Comparison of ENCODE assay signal across 1 cellular context in the genomic region with DNA sequence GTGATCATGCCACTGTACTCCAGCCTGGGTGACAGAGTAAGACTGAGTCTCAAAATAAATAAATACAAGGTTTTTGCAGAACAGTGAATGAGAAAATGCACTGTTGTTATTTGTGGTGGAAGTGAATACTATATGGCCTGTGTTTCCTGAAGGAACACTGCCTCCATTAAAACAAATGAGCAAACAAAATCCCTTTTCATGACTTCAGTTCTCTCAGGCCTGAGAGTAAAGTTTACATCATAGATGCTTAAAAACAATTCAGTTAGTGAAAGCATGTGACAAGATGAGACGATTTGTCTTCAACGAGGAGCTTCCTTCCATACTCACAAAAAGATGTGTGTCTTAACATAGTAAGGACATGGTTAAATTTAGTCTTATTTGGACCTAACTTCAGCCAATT.
TF ChIP-seq lines count a peak whose summit lies in the region.

No MANE protein-coding gene starts in this region.

TF ChIP-seq in WTC11, 78 proteins besides CTCF, POLR2A, EP300 and RAD21 (continued from another document):
- TF ChIP-seq ELF4 (CRISPR knock-in tag; IDR thresholded peaks at IDR 0.05; ENCODE audit: low read depth) (no peak), ZNF263 (CRISPR knock-in tag; IDR thresholded peaks at IDR 0.05; ENCODE audit: low read depth) (no peak), ZNF671 (CRISPR knock-in tag; IDR thresholded peaks at IDR 0.05) (no peak), IRF2 (CRISPR knock-in tag; IDR thresholded peaks at IDR 0.05; ENCODE audit: borderline replicate concordance, low read depth) (no peak)
- TF ChIP-seq, protein P1, sequence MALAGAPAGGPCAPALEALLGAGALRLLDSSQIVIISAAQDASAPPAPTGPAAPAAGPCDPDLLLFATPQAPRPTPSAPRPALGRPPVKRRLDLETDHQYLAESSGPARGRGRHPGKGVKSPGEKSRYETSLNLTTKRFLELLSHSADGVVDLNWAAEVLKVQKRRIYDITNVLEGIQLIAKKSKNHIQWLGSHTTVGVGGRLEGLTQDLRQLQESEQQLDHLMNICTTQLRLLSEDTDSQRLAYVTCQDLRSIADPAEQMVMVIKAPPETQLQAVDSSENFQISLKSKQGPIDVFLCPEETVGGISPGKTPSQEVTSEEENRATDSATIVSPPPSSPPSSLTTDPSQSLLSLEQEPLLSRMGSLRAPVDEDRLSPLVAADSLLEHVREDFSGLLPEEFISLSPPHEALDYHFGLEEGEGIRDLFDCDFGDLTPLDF (CRISPR knock-in tag; IDR thresholded peaks at IDR 0.05), result no peak
- TF ChIP-seq, protein P2, sequence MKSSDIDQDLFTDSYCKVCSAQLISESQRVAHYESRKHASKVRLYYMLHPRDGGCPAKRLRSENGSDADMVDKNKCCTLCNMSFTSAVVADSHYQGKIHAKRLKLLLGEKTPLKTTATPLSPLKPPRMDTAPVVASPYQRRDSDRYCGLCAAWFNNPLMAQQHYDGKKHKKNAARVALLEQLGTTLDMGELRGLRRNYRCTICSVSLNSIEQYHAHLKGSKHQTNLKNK (CRISPR knock-in tag; IDR thresholded peaks at IDR 0.05), result no peak
